ENCODE assay signal across 18 cellular contexts in the genomic region with DNA sequence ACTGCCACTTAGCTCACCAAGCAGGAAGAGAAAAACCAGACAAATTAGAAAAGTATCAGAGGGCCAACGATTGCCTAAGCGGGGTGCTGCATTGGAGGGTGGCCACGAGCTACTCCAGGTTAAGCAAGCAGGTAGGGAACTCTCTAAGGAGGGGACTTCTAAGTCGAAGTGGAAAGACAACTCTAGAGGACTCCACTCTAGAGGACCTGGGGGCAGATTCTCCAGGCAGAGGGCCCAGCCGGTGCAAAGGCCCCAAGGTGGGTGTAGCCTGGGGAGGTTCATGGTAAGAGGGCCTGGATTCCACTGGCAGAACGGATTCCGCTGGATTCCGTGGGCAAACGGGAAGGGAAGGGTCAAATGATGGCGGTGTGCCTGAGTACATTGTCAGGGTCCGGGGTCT. TPM values are rescaled to one million over a fixed set of nuclear protein-coding genes. Genes with fewer than 3 reads are reported as not detected.
A peak's percentile ranks its signal among the peaks of the same experiment; 100 is the strongest.
DNase-seq lines count a peak whose midpoint lies in the region; ATAC-seq and TF ChIP-seq lines count a peak whose summit lies in the region.
"Had no signal": no experiment of that assay in that cellular context is flagged by ENCODE, and none has a peak within 500 bp of the region (broad histone marks: within the 10 kb centered on the region; RNA-seq: fewer than 3 reads in every experiment).

No MANE protein-coding gene starts in this region.

- CTCF ChIA-PET in AG04450 (lab: Charles Lee) (no interaction called here), SK-N-SH (lab: Yijun Ruan, JAX) (no interaction called here)

- POLR2A ChIA-PET in AG04450 (lab: Yijun Ruan, JAX), result no interaction called here
- POLR2A ChIA-PET in SK-N-SH (lab: Yijun Ruan, JAX), result no interaction called here

- no peaks in the 10 kb centered on the region for H3K79me2 ChIP-seq in SK-N-SH (ENCODE audit: insufficient read depth)

- H2AFZ ChIP-seq in SK-N-SH (ENCODE audit: low read depth), result peak overlapping the region; percentile 56; the same call in 1 of the 2 replicates

- H3K27ac Mint-ChIP-seq in stimulated activated naive CD8-positive, alpha-beta T cell treated with anti-CD3 and anti-CD28 coated beads, Interleukin-15, amount 100 ng/mL, for 72 hours, result no peak overlapping the region
- H3K27ac Mint-ChIP-seq: activated CD8-positive, alpha-beta T cell treated with anti-CD3 and anti-CD28 coated beads for 36 hours had no signal

- H3K27me3 ChIP-seq in AG04450 (ENCODE audit: control insufficient read depth, insufficient read depth, low read length) (no peaks in the 10 kb centered on the region), SK-N-SH (ENCODE audit: insufficient read depth) (no peaks in the 10 kb centered on the region), right atrium auricular region (no peaks in the 10 kb centered on the region), psoas muscle (ENCODE audit: insufficient read depth in 3 of 3, low read length in 2 of 3) (peaks cover 0 to 31% (median 0%) of the 10 kb centered on the region in 3 donors)

- H3K27ac ChIP-seq in AG04450 (ENCODE audit: low read depth, low read length) (peak overlapping the region; percentile 73), SK-N-SH (ENCODE audit: low read depth in 2 of 2, low read length in 1 of 2) (peak overlapping the region in 1 of 2 experiments; percentile 73; a peak in 3 of 4 replicates), right atrium auricular region (no peak overlapping the region), psoas muscle (peak overlapping the region; percentile 16)
- H3K27ac ChIP-seq: KMS-11, SK-N-MC had no signal

- H3K9me3 ChIP-seq in AG04450 (ENCODE audit: control insufficient read depth, insufficient read depth, low read length) (no peaks in the 10 kb centered on the region; the same call in 1 of the 2 replicates), SK-N-SH (no peaks in the 10 kb centered on the region), right atrium auricular region (no peaks in the 10 kb centered on the region), psoas muscle (no peaks in the 10 kb centered on the region)

- H3K4me1 Mint-ChIP-seq in stimulated activated naive CD8-positive, alpha-beta T cell treated with anti-CD3 and anti-CD28 coated beads, Interleukin-15, amount 100 ng/mL, for 72 hours, result peaks cover 41% of the 10 kb centered on the region

- peak overlapping the region; percentile 11 for H3K9ac ChIP-seq in SK-N-SH
- H3K9ac ChIP-seq: KMS-11 had no signal

- no peak overlapping the region for H3K4me3 ChIP-seq in AG04450 (ENCODE audit: low read depth, low read length)
- H3K4me3 ChIP-seq in SK-N-SH (ENCODE audit: low read depth in 2 of 2, low read length in 1 of 2), result no peak overlapping the region
- H3K4me3 ChIP-seq in right atrium auricular region, result no peak overlapping the region
- no peak overlapping the region for H3K4me3 ChIP-seq in psoas muscle
- H3K4me3 ChIP-seq: lung, SK-N-MC had no signal

- no peak for DNase-seq in AG04450 (ENCODE audit: low read depth, low spot score)
- no peak for DNase-seq in SK-N-SH
- peak; percentile 28 for DNase-seq in right atrium auricular region (ENCODE audit: low spot score)
- DNase-seq in psoas muscle, result no peak
- no peak for DNase-seq in stimulated activated CD4-positive, alpha-beta T cell treated with anti-CD3 and anti-CD28 coated beads, Interleukin-1b, Interleukin-23, amount 100 ng/mL, for 48 hours
- DNase-seq in stimulated activated naive CD8-positive, alpha-beta T cell treated with anti-CD3 and anti-CD28 coated beads, Interleukin-15, amount 100 ng/mL, for 72 hours, result no peak
- no peak for DNase-seq in GM10266 (ENCODE audit: extremely low spot score)
- DNase-seq in GM20000 (ENCODE audit: low spot score), result no peak
- DNase-seq: activated CD8-positive, alpha-beta T cell treated with anti-CD3 and anti-CD28 coated beads for 36 hours; effector CD4-positive, alpha-beta T cell; GF-D8; NCI-H1436 treated with DMSO at 0.1 percent for 48 hours; NCI-H345; nucleus accumbens; substantia nigra had no signal

- H3K4me2 ChIP-seq in SK-N-SH, result peak overlapping the region; percentile 12; the same call in 1 of the 2 replicates
- H3K4me2 ChIP-seq: KMS-11 had no signal

- no peak overlapping the region for H3K4me3 Mint-ChIP-seq in stimulated activated naive CD8-positive, alpha-beta T cell treated with anti-CD3 and anti-CD28 coated beads, Interleukin-15, amount 100 ng/mL, for 72 hours
- H3K4me3 Mint-ChIP-seq: activated CD8-positive, alpha-beta T cell treated with anti-CD3 and anti-CD28 coated beads for 36 hours had no signal

- intact Hi-C loops in psoas muscle (cut with DNase I), result no loop called here

- H3K4me1 ChIP-seq in SK-N-SH (ENCODE audit: control insufficient read depth in 1 of 2, insufficient read depth in 2 of 2, low read depth in 1 of 2, low read length in 1 of 2) (peaks cover 6% of the 10 kb centered on the region in 2 experiments; a peak in 2 of 4 replicates), right atrium auricular region (peaks cover 0 to 24% of the 10 kb centered on the region in 2 donors), psoas muscle (no peaks in the 10 kb centered on the region)

- WGBS in SK-N-SH (ENCODE audit: low lambda C conversion rate), result 91% methylated on average over 11 of the region's 11 CpGs
- WGBS in psoas muscle, 3 donors, result 81 to 87% (median 82%) methylated on average over 11 of the region's 11 CpGs

- H3K9me2 ChIP-seq in SK-N-SH, result no peaks in the 10 kb centered on the region

- peaks cover 12% of the 10 kb centered on the region for H3K27me3 Mint-ChIP-seq in stimulated activated naive CD8-positive, alpha-beta T cell treated with anti-CD3 and anti-CD28 coated beads, Interleukin-15, amount 100 ng/mL, for 72 hours
- H3K27me3 Mint-ChIP-seq: activated CD8-positive, alpha-beta T cell treated with anti-CD3 and anti-CD28 coated beads for 36 hours had no signal

- no peaks in the 10 kb centered on the region for H3K9me3 Mint-ChIP-seq in stimulated activated naive CD8-positive, alpha-beta T cell treated with anti-CD3 and anti-CD28 coated beads, Interleukin-15, amount 100 ng/mL, for 72 hours
- H3K9me3 Mint-ChIP-seq: activated CD8-positive, alpha-beta T cell treated with anti-CD3 and anti-CD28 coated beads for 36 hours had no signal

- TF ChIP-seq CTCF in AG04450 (IDR thresholded peaks at IDR 0.05; ENCODE audit: low read depth, low read length), result no peak
- no peak for TF ChIP-seq CTCF in SK-N-SH (IDR thresholded peaks at IDR 0.05)
- no peak for TF ChIP-seq CTCF in right atrium auricular region (IDR thresholded peaks at IDR 0.05)
- TF ChIP-seq CTCF in psoas muscle (IDR thresholded peaks at IDR 0.05), result no peak
- TF ChIP-seq CTCF in GM10266 (IDR thresholded peaks at IDR 0.05; ENCODE audit: control insufficient read depth, insufficient read depth, low read depth, missing control alignments), result no peak
- no peak for TF ChIP-seq CTCF in GM20000 (IDR thresholded peaks at IDR 0.05; ENCODE audit: extremely low read depth, missing control alignments)

- no peak for TF ChIP-seq RAD21 in SK-N-SH (IDR thresholded peaks at IDR 0.05; ENCODE audit: low read length)

- H3F3A ChIP-seq in SK-N-SH (replicated peaks; ENCODE audit: insufficient read depth), result peaks cover 3% of the 10 kb centered on the region

- no peaks in the 10 kb centered on the region for H4K20me1 ChIP-seq in SK-N-SH (ENCODE audit: insufficient read depth)

- TF ChIP-seq EP300 in SK-N-SH (IDR thresholded peaks at IDR 0.05; ENCODE audit: borderline replicate concordance in 1 of 2, low read depth in 1 of 2, low read length in 1 of 2), result no peak

- H3K36me3 ChIP-seq in SK-N-SH (replicated peaks in 1 of 2; ENCODE audit: control insufficient read depth in 1 of 2, insufficient read depth in 2 of 2, low read length in 1 of 2) (no peaks in the 10 kb centered on the region), right atrium auricular region (no peaks in the 10 kb centered on the region), psoas muscle (ENCODE audit: insufficient read depth in 1 of 2, low read depth in 1 of 2) (no peaks in the 10 kb centered on the region)

- ATAC-seq in psoas muscle, result no peak
- no peak for ATAC-seq in stimulated activated naive CD8-positive, alpha-beta T cell treated with anti-CD3 and anti-CD28 coated beads, Interleukin-15, amount 100 ng/mL, for 72 hours
- ATAC-seq: activated CD8-positive, alpha-beta T cell treated with anti-CD3 and anti-CD28 coated beads for 36 hours had no signal

TF ChIP-seq in SK-N-SH, 30 proteins besides CTCF, POLR2A, EP300 and RAD21:
- TF ChIP-seq CHD2 (IDR thresholded peaks at IDR 0.05; ENCODE audit: low read length, partially characterized antibody), result no peak
- no peak for TF ChIP-seq MEF2A (IDR thresholded peaks at IDR 0.05; ENCODE audit: borderline replicate concordance, low read depth)
- TF ChIP-seq RFX5 (IDR thresholded peaks at IDR 0.05; ENCODE audit: low read length), result no peak
- TF ChIP-seq MAX (IDR thresholded peaks at IDR 0.05; ENCODE audit: low read depth), result no peak
TF ChIP-seq in SK-N-SH: peak in this region for 0.

RNA-seq across cellular contexts. Expression of gene FBLN7, which starts 12.7 kb away (rescaled TPM):
- 0.22 and 0.37 TPM in 2 replicates for polyA plus RNA-seq in AG04450 (2011; rRNA removed)
- 0.23 TPM in 1 of 2 replicates, not detected in the other for polyA minus RNA-seq in AG04450 (2011; rRNA and poly(A)+ RNA removed)
- 1.8 and 4.4 TPM in 2 replicates for polyA plus RNA-seq in SK-N-SH (2012; rRNA removed)
- 3.4 and 5.2 TPM in 2 replicates for polyA plus RNA-seq in SK-N-SH (2012; cell fraction: cytosol; rRNA removed)
- 4.5 and 6.6 TPM in 2 replicates for polyA plus RNA-seq in SK-N-SH (2012; cell fraction: nucleus; rRNA removed)
- total RNA-seq in right atrium auricular region, result 1 to 10 TPM in 1 of 2 donors, under 1 TPM in 1; 0.86 to 3.5 TPM
- 1 to 10 TPM in 1 of 4 donors, under 1 TPM in 3; 0.26 to 1.2 (median 0.80) TPM for total RNA-seq in psoas muscle
- under 1 TPM; 0.18 to 0.31 (median 0.23) TPM for polyA plus RNA-seq in psoas muscle

Comparison
In these comparisons a context has a peak if more than half of its experiments do, and no peak if none do; other contexts are left out.
1. H3K27ac ChIP-seq: peak in AG04450 (single experiment) and psoas muscle (single experiment); none in right atrium auricular region (0 of 2).